Comparison of ENCODE assay signal across 21 cellular contexts in genomic region chr12:99200711-99201384, GRCh38.
"Had no signal": no experiment of that assay in that cellular context is flagged by ENCODE, and none has a peak within 500 bp of the region (broad histone marks: within the 10 kb centered on the region; RNA-seq: fewer than 3 reads in every experiment).

No MANE protein-coding gene starts in this region.

- H3K36me3 ChIP-seq: right lobe of liver, transverse colon had no signal

- ATAC-seq: activated CD8-positive, alpha-beta memory T cell treated with anti-CD3 and anti-CD28 coated beads, Interleukin-2, amount 10 ng/mL, durations not matched to agents 7 days and 5 days; left ventricle myocardium superior; psoas muscle; right lobe of liver; stimulated activated naive CD8-positive, alpha-beta T cell treated with anti-CD3 and anti-CD28 coated beads, Interleukin-15, Interleukin-2, amounts not matched to agents 100 U/mL and 50 U/mL, for 24 hours; T-cell had no signal

- H3K27ac Mint-ChIP-seq: activated CD8-positive, alpha-beta memory T cell treated with anti-CD3 and anti-CD28 coated beads, Interleukin-2, amount 10 ng/mL, durations not matched to agents 7 days and 5 days; activated naive CD4-positive, alpha-beta T cell treated with anti-CD3 and anti-CD28 coated beads for 36 hours; activated T-helper 2 cell treated with anti-CD3 and anti-CD28 coated beads, Interferon-gamma antibody, Interleukin-2, Interleukin-4, amounts not matched to agents 10 μg/mL and 5 μg/mL and 100 μg/mL, durations not matched to agents 14 hours and 24 hours and 36 hours; nephron progenitor cell; T-cell had no signal

- H3K27me3 ChIP-seq: right lobe of liver, transverse colon had no signal

- DNase-seq: activated CD4-positive, alpha-beta T cell treated with anti-CD3 and anti-CD28 coated beads for 1 hour; activated CD4-positive, alpha-beta T cell treated with anti-CD3 and anti-CD28 coated beads, Interleukin-2, amount 50 U/mL, for 4 hours; activated CD8-positive, alpha-beta memory T cell treated with anti-CD3 and anti-CD28 coated beads, Interleukin-2, amount 10 ng/mL, durations not matched to agents 7 days and 5 days; activated naive CD4-positive, alpha-beta T cell treated with anti-CD3 and anti-CD28 coated beads for 36 hours; activated T-cell treated with anti-CD3 and anti-CD28 coated beads, Interleukin-2, amount 50 U/mL, for 1 hour; islet precursor cell; left ventricle myocardium superior; nephron progenitor cell; psoas muscle; right lobe of liver; stimulated activated CD4-positive, alpha-beta T cell treated with anti-CD3 and anti-CD28 coated beads, Interleukin-4, amount 100 ng/mL, for 4 hours; stimulated activated CD8-positive, alpha-beta memory T cell treated with anti-CD3 and anti-CD28 coated beads, Interleukin-4, amount 100 ng/mL, for 48 hours; stimulated activated naive CD8-positive, alpha-beta T cell treated with anti-CD3 and anti-CD28 coated beads, Interleukin-15, Interleukin-2, amounts not matched to agents 100 U/mL and 50 U/mL, for 24 hours; T-cell; T1000; transverse colon had no signal

- H3K4me1 Mint-ChIP-seq: activated CD8-positive, alpha-beta memory T cell treated with anti-CD3 and anti-CD28 coated beads, Interleukin-2, amount 10 ng/mL, durations not matched to agents 7 days and 5 days; central memory CD8-positive, alpha-beta T cell; T-cell had no signal

- H3K27me3 Mint-ChIP-seq: activated CD8-positive, alpha-beta memory T cell treated with anti-CD3 and anti-CD28 coated beads, Interleukin-2, amount 10 ng/mL, durations not matched to agents 7 days and 5 days; central memory CD8-positive, alpha-beta T cell; T-cell had no signal

- H3K36me3 Mint-ChIP-seq: activated CD8-positive, alpha-beta memory T cell treated with anti-CD3 and anti-CD28 coated beads, Interleukin-2, amount 10 ng/mL, durations not matched to agents 7 days and 5 days; T-cell had no signal

- H3K9me3 Mint-ChIP-seq: activated naive CD4-positive, alpha-beta T cell treated with anti-CD3 and anti-CD28 coated beads for 36 hours; activated T-helper 2 cell treated with anti-CD3 and anti-CD28 coated beads, Interferon-gamma antibody, Interleukin-2, Interleukin-4, amounts not matched to agents 10 μg/mL and 5 μg/mL and 100 μg/mL, durations not matched to agents 14 hours and 24 hours and 36 hours; nephron progenitor cell had no signal

- H3K9me3 ChIP-seq: psoas muscle, right lobe of liver, transverse colon had no signal

- H3K27ac ChIP-seq: coronary artery, psoas muscle, right lobe of liver, SK-N-MC, transverse colon had no signal

- H3K4me1 ChIP-seq: psoas muscle, right lobe of liver, transverse colon had no signal

- H3K4me3 Mint-ChIP-seq: activated CD8-positive, alpha-beta memory T cell treated with anti-CD3 and anti-CD28 coated beads, Interleukin-2, amount 10 ng/mL, durations not matched to agents 7 days and 5 days; activated naive CD4-positive, alpha-beta T cell treated with anti-CD3 and anti-CD28 coated beads for 36 hours; central memory CD8-positive, alpha-beta T cell; nephron progenitor cell; T-cell had no signal

- H3K4me3 ChIP-seq: coronary artery, psoas muscle, right lobe of liver, SK-N-MC, smooth muscle cell, transverse colon had no signal
